26 cellular contexts compared by ENCODE assay signal in genomic region chr7:133556070-133556469, GRCh38.
"Had no signal": no experiment of that assay in that cellular context is flagged by ENCODE, and none has a peak within 500 bp of the region (broad histone marks: within the 10 kb centered on the region; RNA-seq: fewer than 3 reads in every experiment).

No MANE protein-coding gene starts in this region.

- H3K9me3 Mint-ChIP-seq: activated CD4-positive, alpha-beta memory T cell treated with anti-CD3 and anti-CD28 coated beads, Interleukin-2, amount 10 ng/mL, durations not matched to agents 7 days and 5 days; activated CD4-positive, alpha-beta T cell treated with anti-CD3 and anti-CD28 coated beads, Interleukin-2, amount 10 ng/mL, durations not matched to agents 7 days and 5 days; activated T-cell treated with anti-CD3 and anti-CD28 coated beads, Interleukin-2, amount 50 U/mL, for 4 hours; activated T-helper 17 cell treated with anti-CD3 and anti-CD28 coated beads, Interleukin-2, amount 50 U/mL, for 72 hours had no signal

- H3K4me1 Mint-ChIP-seq: activated CD4-positive, alpha-beta memory T cell treated with anti-CD3 and anti-CD28 coated beads, Interleukin-2, amount 10 ng/mL, durations not matched to agents 7 days and 5 days; activated CD4-positive, alpha-beta T cell treated with anti-CD3 and anti-CD28 coated beads, Interleukin-2, amount 10 ng/mL, durations not matched to agents 7 days and 5 days; activated T-helper 17 cell treated with anti-CD3 and anti-CD28 coated beads, Interleukin-2, amount 50 U/mL, for 72 hours had no signal

- ATAC-seq: activated T-cell treated with anti-CD3 and anti-CD28 coated beads, Interleukin-2, amount 50 U/mL, for 4 hours; activated T-helper 17 cell treated with anti-CD3 and anti-CD28 coated beads, Interleukin-2, amount 50 U/mL, for 72 hours; gastroesophageal sphincter had no signal

- H3K27ac Mint-ChIP-seq: activated CD4-positive, alpha-beta memory T cell treated with anti-CD3 and anti-CD28 coated beads, Interleukin-2, amount 10 ng/mL, durations not matched to agents 7 days and 5 days; activated CD4-positive, alpha-beta T cell treated with anti-CD3 and anti-CD28 coated beads, Interleukin-2, amount 10 ng/mL, durations not matched to agents 7 days and 5 days; activated naive CD8-positive, alpha-beta T cell; activated T-helper 17 cell treated with anti-CD3 and anti-CD28 coated beads, Interleukin-2, amount 50 U/mL, for 72 hours had no signal

- H3K27me3 Mint-ChIP-seq: activated CD4-positive, alpha-beta memory T cell treated with anti-CD3 and anti-CD28 coated beads, Interleukin-2, amount 10 ng/mL, durations not matched to agents 7 days and 5 days; activated CD4-positive, alpha-beta T cell treated with anti-CD3 and anti-CD28 coated beads, Interleukin-2, amount 10 ng/mL, durations not matched to agents 7 days and 5 days; activated naive CD8-positive, alpha-beta T cell; activated T-helper 17 cell treated with anti-CD3 and anti-CD28 coated beads, Interleukin-2, amount 50 U/mL, for 72 hours had no signal

- H3K4me3 Mint-ChIP-seq: activated CD4-positive, alpha-beta memory T cell treated with anti-CD3 and anti-CD28 coated beads, Interleukin-2, amount 10 ng/mL, durations not matched to agents 7 days and 5 days; activated CD4-positive, alpha-beta T cell treated with anti-CD3 and anti-CD28 coated beads, Interleukin-2, amount 10 ng/mL, durations not matched to agents 7 days and 5 days; activated naive CD8-positive, alpha-beta T cell; activated T-cell treated with anti-CD3 and anti-CD28 coated beads, Interleukin-2, amount 50 U/mL, for 4 hours; activated T-helper 17 cell treated with anti-CD3 and anti-CD28 coated beads, Interleukin-2, amount 50 U/mL, for 72 hours had no signal

- DNase-seq: activated CD4-positive, alpha-beta memory T cell treated with anti-CD3 and anti-CD28 coated beads, Interleukin-2, amount 10 ng/mL, durations not matched to agents 7 days and 5 days; activated CD4-positive, alpha-beta T cell treated with anti-CD3 and anti-CD28 coated beads for 4 hours; activated CD4-positive, alpha-beta T cell treated with anti-CD3 and anti-CD28 coated beads, Interleukin-2, amount 10 ng/mL, durations not matched to agents 7 days and 5 days; activated CD4-positive, alpha-beta T cell treated with anti-CD3 and anti-CD28 coated beads, Interleukin-2, amount 50 U/mL, for 4 hours; activated CD4-positive, CD25-positive, alpha-beta regulatory T cell; activated CD4-positive, CD25-positive, alpha-beta regulatory T cell treated with anti-CD3 and anti-CD28 coated beads, Interleukin-2, amount 50 U/mL, for 72 hours; activated CD8-positive, alpha-beta memory T cell treated with anti-CD3 and anti-CD28 coated beads, Interleukin-2, amount 50 U/mL, for 48 hours; activated effector memory CD4-positive, alpha-beta T cell treated with Interleukin-2 at 50 U/mL for 16 hours; activated gamma-delta T cell treated with Interleukin-2 at 50 U/mL for 16 hours; activated naive CD4-positive, alpha-beta T cell treated with anti-CD3 and anti-CD28 coated beads, Interleukin-2, amount 50 U/mL, for 16 hours; activated naive CD4-positive, alpha-beta T cell treated with Interleukin-2 at 50 U/mL for 16 hours; activated T-cell treated with anti-CD3 and anti-CD28 coated beads for 4 hours; activated T-cell treated with anti-CD3 and anti-CD28 coated beads, Interleukin-2, amount 50 U/mL, for 4 hours; amniotic stem cell; anterior cingulate cortex; caudate nucleus; cortex of kidney; effector CD8-positive, alpha-beta T cell; esophagus squamous epithelium; foreskin melanocyte; head of caudate nucleus; hippocampal formation; T-helper 2 cell had no signal
